ENCODE assay signal across 1 cellular context in the genomic region with DNA sequence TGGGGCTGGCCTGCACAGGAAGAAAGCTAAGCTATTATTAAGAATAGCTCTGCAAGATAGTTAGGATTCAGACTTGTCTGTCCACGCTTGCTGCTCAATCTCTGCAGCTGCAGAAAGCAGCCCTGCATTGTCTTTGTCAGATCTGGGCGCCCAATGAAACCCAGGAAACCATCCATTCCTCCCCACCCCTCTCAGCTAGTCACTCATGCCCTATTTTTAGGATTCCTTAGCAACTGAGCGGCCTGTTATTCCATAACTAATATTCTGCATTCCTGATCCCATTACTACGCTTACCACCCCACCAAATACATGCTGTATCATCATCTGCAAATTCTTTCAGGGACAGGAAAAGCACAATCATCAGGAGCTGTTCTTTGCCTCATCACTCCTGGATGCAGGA.
TF ChIP-seq lines count a peak whose summit lies in the region.

No MANE protein-coding gene starts in this region.

TF ChIP-seq in SK-N-SH, 30 proteins besides CTCF, POLR2A, EP300 and RAD21 (continued from another document):
- 0 out of 2 replicates have a peak, but pooled peaks have one; percentile 56 for TF ChIP-seq TEAD4 (IDR thresholded peaks at IDR 0.05; ENCODE audit: borderline replicate concordance, insufficient read depth)
- TF ChIP-seq, protein P1, sequence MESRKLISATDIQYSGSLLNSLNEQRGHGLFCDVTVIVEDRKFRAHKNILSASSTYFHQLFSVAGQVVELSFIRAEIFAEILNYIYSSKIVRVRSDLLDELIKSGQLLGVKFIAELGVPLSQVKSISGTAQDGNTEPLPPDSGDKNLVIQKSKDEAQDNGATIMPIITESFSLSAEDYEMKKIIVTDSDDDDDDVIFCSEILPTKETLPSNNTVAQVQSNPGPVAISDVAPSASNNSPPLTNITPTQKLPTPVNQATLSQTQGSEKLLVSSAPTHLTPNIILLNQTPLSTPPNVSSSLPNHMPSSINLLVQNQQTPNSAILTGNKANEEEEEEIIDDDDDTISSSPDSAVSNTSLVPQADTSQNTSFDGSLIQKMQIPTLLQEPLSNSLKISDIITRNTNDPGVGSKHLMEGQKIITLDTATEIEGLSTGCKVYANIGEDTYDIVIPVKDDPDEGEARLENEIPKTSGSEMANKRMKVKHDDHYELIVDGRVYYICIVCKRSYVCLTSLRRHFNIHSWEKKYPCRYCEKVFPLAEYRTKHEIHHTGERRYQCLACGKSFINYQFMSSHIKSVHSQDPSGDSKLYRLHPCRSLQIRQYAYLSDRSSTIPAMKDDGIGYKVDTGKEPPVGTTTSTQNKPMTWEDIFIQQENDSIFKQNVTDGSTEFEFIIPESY (IDR thresholded peaks at IDR 0.05; ENCODE audit: borderline replicate concordance, low read depth), result no peak
- TF ChIP-seq, protein P2, sequence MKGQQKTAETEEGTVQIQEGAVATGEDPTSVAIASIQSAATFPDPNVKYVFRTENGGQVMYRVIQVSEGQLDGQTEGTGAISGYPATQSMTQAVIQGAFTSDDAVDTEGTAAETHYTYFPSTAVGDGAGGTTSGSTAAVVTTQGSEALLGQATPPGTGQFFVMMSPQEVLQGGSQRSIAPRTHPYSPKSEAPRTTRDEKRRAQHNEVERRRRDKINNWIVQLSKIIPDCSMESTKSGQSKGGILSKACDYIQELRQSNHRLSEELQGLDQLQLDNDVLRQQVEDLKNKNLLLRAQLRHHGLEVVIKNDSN (IDR thresholded peaks at IDR 0.05; ENCODE audit: borderline replicate concordance, low read depth), result no peak
- TF ChIP-seq, protein P3, sequence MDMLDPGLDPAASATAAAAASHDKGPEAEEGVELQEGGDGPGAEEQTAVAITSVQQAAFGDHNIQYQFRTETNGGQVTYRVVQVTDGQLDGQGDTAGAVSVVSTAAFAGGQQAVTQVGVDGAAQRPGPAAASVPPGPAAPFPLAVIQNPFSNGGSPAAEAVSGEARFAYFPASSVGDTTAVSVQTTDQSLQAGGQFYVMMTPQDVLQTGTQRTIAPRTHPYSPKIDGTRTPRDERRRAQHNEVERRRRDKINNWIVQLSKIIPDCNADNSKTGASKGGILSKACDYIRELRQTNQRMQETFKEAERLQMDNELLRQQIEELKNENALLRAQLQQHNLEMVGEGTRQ (IDR thresholded peaks at IDR 0.05; ENCODE audit: borderline replicate concordance, low read depth, low read length), result no peak
- peak; percentile 30; the same call in 1 of the 2 replicates for TF ChIP-seq NFIC (IDR thresholded peaks at IDR 0.05; ENCODE audit: borderline replicate concordance)
- TF ChIP-seq TCF12 (IDR thresholded peaks at IDR 0.05), result peak; percentile 58
- TF ChIP-seq POLR2AphosphoS5 (IDR thresholded peaks at IDR 0.05; ENCODE audit: low read depth, low read length), result no peak
- no peak for TF ChIP-seq ELF1 (IDR thresholded peaks at IDR 0.05)
- TF ChIP-seq RCOR1 (IDR thresholded peaks at IDR 0.05; ENCODE audit: low read length), result no peak
- TF ChIP-seq MXI1 (IDR thresholded peaks at IDR 0.05; ENCODE audit: low read depth, low read length), result no peak
- no peak for TF ChIP-seq FOXJ3 (CRISPR knock-in tag; IDR thresholded peaks at IDR 0.05)
- TF ChIP-seq EZH2phosphoT487 (IDR thresholded peaks at IDR 0.05; ENCODE audit: borderline replicate concordance, low read depth), result no peak
- TF ChIP-seq NRF1 (IDR thresholded peaks at IDR 0.05; ENCODE audit: low read depth, low read length), result no peak
- TF ChIP-seq FOXM1 (IDR thresholded peaks at IDR 0.05; ENCODE audit: low read depth), result no peak
- no peak for TF ChIP-seq RXRA (IDR thresholded peaks at IDR 0.05; ENCODE audit: borderline replicate concordance, low read depth)
- no peak for TF ChIP-seq TAF1 (IDR thresholded peaks at IDR 0.05; ENCODE audit: borderline replicate concordance, low read depth, low read length)
- TF ChIP-seq MEF2A (IDR thresholded peaks at IDR 0.05; ENCODE audit: borderline replicate concordance, low read depth), result peak; percentile 86; the same call in 1 of the 2 replicates
- no peak for TF ChIP-seq GATA2 (CRISPR knock-in tag; IDR thresholded peaks at IDR 0.05)
- no peak for TF ChIP-seq SIN3A (IDR thresholded peaks at IDR 0.05; ENCODE audit: borderline replicate concordance, low read depth, low read length)
- no peak for TF ChIP-seq RFX5 (IDR thresholded peaks at IDR 0.05; ENCODE audit: low read length)
TF ChIP-seq in SK-N-SH: peak in this region for 7.
